ENCODE assay signal across 14 cellular contexts in the genomic region with DNA sequence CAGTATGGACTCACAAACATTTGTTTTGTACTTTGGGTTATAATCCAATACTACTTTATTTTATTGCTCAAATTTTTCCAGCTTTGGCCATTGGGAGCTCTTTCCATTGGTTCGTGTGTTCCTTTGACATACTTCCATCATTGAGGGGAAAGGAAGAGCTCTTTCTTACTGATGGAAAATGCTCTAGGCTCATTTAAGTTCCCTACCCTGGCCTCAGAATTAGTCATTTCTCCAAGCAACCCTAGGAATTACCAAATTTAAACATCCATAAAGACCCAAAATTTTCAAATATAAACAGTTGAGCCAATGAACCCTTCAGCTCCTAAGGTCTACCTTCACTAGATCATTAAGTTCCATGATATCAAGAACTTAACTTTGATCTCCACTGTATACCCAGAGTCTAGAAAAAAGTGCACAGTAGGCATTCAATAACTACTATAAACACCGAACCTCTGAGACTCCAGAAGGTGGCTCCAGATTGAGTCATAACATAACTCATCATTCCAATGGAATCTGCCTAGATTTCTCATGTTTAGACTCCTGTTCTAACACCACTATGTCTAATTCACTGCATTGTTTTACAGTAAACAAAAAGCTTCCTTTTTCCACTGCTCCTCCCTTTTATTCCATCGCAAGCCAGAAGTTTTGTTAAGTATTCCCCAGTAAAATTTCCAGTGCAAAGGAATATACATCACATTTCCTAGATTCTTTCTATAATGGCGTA. TPM values are rescaled to one million over a fixed set of nuclear protein-coding genes. Genes with fewer than 3 reads are reported as not detected.
DNase-seq lines count a peak whose midpoint lies in the region; ATAC-seq and TF ChIP-seq lines count a peak whose summit lies in the region.
"Had no signal": no experiment of that assay in that cellular context is flagged by ENCODE, and none has a peak within 500 bp of the region (broad histone marks: within the 10 kb centered on the region; RNA-seq: fewer than 3 reads in every experiment).

No MANE protein-coding gene starts in this region.

- peaks cover 60% of the 10 kb centered on the region for H3K4me1 Mint-ChIP-seq in HFFc6 (ENCODE audit: low read depth)
- H3K4me1 Mint-ChIP-seq in naive thymus-derived CD8-positive, alpha-beta T cell = peaks cover 21 to 43% (median 38%) of the 10 kb centered on the region in 4 donors

- H3K27me3 Mint-ChIP-seq in HFFc6 (ENCODE audit: insufficient read depth) = no peaks in the 10 kb centered on the region; the same call in 1 of the 2 replicates
- no peaks in the 10 kb centered on the region for H3K27me3 Mint-ChIP-seq in naive thymus-derived CD8-positive, alpha-beta T cell
- H3K27me3 Mint-ChIP-seq: B cell had no signal

- peak overlapping the region; percentile 81 for H3K27ac Mint-ChIP-seq in HFFc6
- H3K27ac Mint-ChIP-seq in naive thymus-derived CD8-positive, alpha-beta T cell = no peak overlapping the region
- H3K27ac Mint-ChIP-seq: B cell had no signal

- in situ Hi-C loops in astrocyte of the cerebellum (cut with HindIII; ENCODE audit: low sequenced_read_pairs) = no loop called here

- peak overlapping the region; percentile 61 for H3K4me3 Mint-ChIP-seq in HFFc6
- H3K4me3 Mint-ChIP-seq in naive thymus-derived CD8-positive, alpha-beta T cell = no peak overlapping the region
- H3K4me3 Mint-ChIP-seq: B cell had no signal

- POLR2A ChIA-PET in naive thymus-derived CD8-positive, alpha-beta T cell (lab: Charles Lee) = interaction anchor here (0.6 to 0.9 kb wide), 2 partner anchors 13 to 63 kb away, joined by 3 to 5 read pairs; no protein-coding TSS in a partner anchor

- no peak overlapping the region for H3K4me3 ChIP-seq in astrocyte of the cerebellum (ENCODE audit: low read depth, low read length)

- peaks cover 20% of the 10 kb centered on the region; the same call in 1 of the 2 replicates for H3K36me3 Mint-ChIP-seq in HFFc6 (ENCODE audit: low read depth)
- H3K36me3 Mint-ChIP-seq in naive thymus-derived CD8-positive, alpha-beta T cell = peaks cover 0 to 22% (median 4%) of the 10 kb centered on the region in 3 donors

- no peaks in the 10 kb centered on the region for H3K9me3 Mint-ChIP-seq in HFFc6
- no peaks in the 10 kb centered on the region for H3K9me3 Mint-ChIP-seq in naive thymus-derived CD8-positive, alpha-beta T cell

- peak; percentile 93 for DNase-seq in A172 (ENCODE audit: low spot score)
- peak; percentile 89 for DNase-seq in HFFc6
- peak; percentile 59 for DNase-seq in astrocyte of the cerebellum (ENCODE audit: low read depth)
- DNase-seq in glomerular visceral epithelial cell (ENCODE audit: extremely low spot score) = peak; percentile 53
- DNase-seq in left lobe of liver (ENCODE audit: low spot score) = no peak
- no peak for DNase-seq in NCI-H526 treated with DMSO at 0.1 percent for 48 hours (lab: John Stamatoyannopoulos, UW)
- DNase-seq in NCI-H1930 (lab: John Stamatoyannopoulos, UW) = no peak
- no peak for DNase-seq in naive thymus-derived CD8-positive, alpha-beta T cell
- DNase-seq: activated CD4-positive, CD25-positive, alpha-beta regulatory T cell treated with anti-CD3 and anti-CD28 coated beads, Interleukin-2, amount 50 U/mL, for 72 hours; activated naive CD4-positive, alpha-beta T cell treated with anti-CD3 and anti-CD28 coated beads, Interleukin-2, amount 50 U/mL, for 16 hours; NCI-H2081; SHP77; stimulated activated naive CD4-positive, alpha-beta T cell had no signal

- no peak for ATAC-seq in left lobe of liver
- no peak for ATAC-seq in naive thymus-derived CD8-positive, alpha-beta T cell

- TF ChIP-seq CTCF in HFFc6 (IDR thresholded peaks at IDR 0.05) (no peak), astrocyte of the cerebellum (IDR thresholded peaks at IDR 0.05; ENCODE audit: low read depth, low read length, missing control alignments) (no peak)

RNA-seq across cellular contexts. Expression of a gene that starts 39.0 kb away (rescaled TPM):
- total RNA-seq in A172 (2014; rRNA removed; shearing (Covaris generic)) = 45.6 and 50.8 TPM in 2 replicates
- 100 to 1,000 TPM in 3 of 6 experiments, 10 to 100 TPM in 3; 92.5 to 206 (median 99.1) TPM for total RNA-seq in HFFc6 (2021; fragmentation: NEBNext Ultra II Directional; extraction: Animal tissue kit (Norgen Biotek cat#: 25700))
- 2.2 TPM for total RNA-seq in left lobe of liver
- total RNA-seq in naive thymus-derived CD8-positive, alpha-beta T cell = 10 to 100 TPM; 38.9 to 40.1 TPM
- polyA plus RNA-seq in naive thymus-derived CD8-positive, alpha-beta T cell = 10 to 100 TPM in 1 of 3 donors, 1 to 10 TPM in 2; 6.1 to 11.0 (median 8.0) TPM

Comparison
In these comparisons a context has a peak if more than half of its experiments do, and no peak if none do; other contexts are left out.
1. DNase-seq: peak in A172 (single experiment), HFFc6 (single experiment), astrocyte of the cerebellum (single experiment) and glomerular visceral epithelial cell (single experiment); none in left lobe of liver (single experiment), NCI-H526 treated with DMSO at 0.1 percent for 48 hours (single experiment), NCI-H1930 (0 of 2) and naive thymus-derived CD8-positive, alpha-beta T cell (0 of 10).
2. RNA of a gene that starts 39.0 kb away (total RNA-seq): 92.5 to 206 TPM in HFFc6, 45.6 to 50.8 TPM in A172 and 38.9 to 40.1 TPM in naive thymus-derived CD8-positive, alpha-beta T cell; 2.2 TPM in left lobe of liver (single experiment); every median in the first group is over 10 times any median in the second.